ENCODE assay signal across 10 cellular contexts in the genomic region with DNA sequence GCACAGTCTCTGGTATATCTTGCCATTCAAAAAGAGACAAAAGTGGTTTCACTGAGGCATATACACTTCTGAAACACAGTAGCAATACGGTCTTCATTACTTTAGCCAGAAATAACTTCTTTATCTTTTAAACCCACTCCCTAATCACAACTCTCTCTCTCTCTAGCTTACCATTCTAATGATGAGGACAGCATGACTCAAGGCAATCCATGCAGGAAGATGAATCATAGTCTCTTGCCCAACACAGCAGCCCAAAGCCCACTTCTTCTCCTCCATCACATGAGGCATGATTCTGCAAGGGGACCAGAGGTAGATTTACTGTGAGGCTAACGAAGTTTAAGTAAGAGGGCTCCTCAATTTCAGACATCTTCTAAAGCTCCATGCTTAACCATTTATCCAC.
A peak's percentile ranks its signal among the peaks of the same experiment; 100 is the strongest.
DNase-seq lines count a peak whose midpoint lies in the region; ATAC-seq, FAIRE-seq and TF ChIP-seq lines count a peak whose summit lies in the region.
"Had no signal": no experiment of that assay in that cellular context is flagged by ENCODE, and none has a peak within 500 bp of the region (broad histone marks: within the 10 kb centered on the region; RNA-seq: fewer than 3 reads in every experiment).

No MANE protein-coding gene starts in this region.

- TF ChIP-seq CTCF in PC-9 (conservative IDR thresholded peaks at IDR 0.05) (no peak), Peyer's patch (IDR thresholded peaks at IDR 0.05) (no peak)

- H3K9ac ChIP-seq in skeletal muscle satellite cell (ENCODE audit: low read depth, low read length) = no peak overlapping the region

- H3K36me3 ChIP-seq in PC-9 (ENCODE audit: low read depth) = 0 out of 2 replicates have a peak, but pooled peaks cover 4% of the 10 kb centered on the region
- H3K36me3 ChIP-seq in skeletal muscle satellite cell (ENCODE audit: insufficient read depth, low read length) = no peaks in the 10 kb centered on the region
- no peaks in the 10 kb centered on the region for H3K36me3 ChIP-seq in Peyer's patch

- no peak overlapping the region; the same call in 1 of the 2 replicates for H3K4me2 ChIP-seq in PC-9
- peak overlapping the region; percentile 42 for H3K4me2 ChIP-seq in skeletal muscle satellite cell (ENCODE audit: low read length)

- no peaks in the 10 kb centered on the region for H3K79me2 ChIP-seq in PC-9 (ENCODE audit: low read depth)

- peaks cover 11% of the 10 kb centered on the region; the same call in 1 of the 2 replicates for H3F3A ChIP-seq in PC-9 (ENCODE audit: insufficient read depth, low read depth)

- intact Hi-C loops in PC-9 (cut with micrococcal nuclease; ENCODE audit: unreplicated experiment) = loop anchor here (1.0 to 5.0 kb wide), 2 partner anchors 17 to 55 kb away; no protein-coding TSS in a partner anchor

- H2AFZ ChIP-seq in PC-9 = no peak overlapping the region

- no peaks in the 10 kb centered on the region for H4K20me1 ChIP-seq in PC-9 (ENCODE audit: insufficient read depth)

- FAIRE-seq in H54 (lab: Jason Lieb, UNC) = peak; percentile 92
- FAIRE-seq: colon had no signal

- TF ChIP-seq POLR2A in H54 (IDR thresholded peaks at IDR 0.05; ENCODE audit: low read depth, low read length) (no peak), Peyer's patch (IDR thresholded peaks at IDR 0.05) (no peak)

- DNase-seq in H54 (ENCODE audit: insufficient read length, low spot score) (peak; percentile 42), PC-9 (peak; percentile 30 to 70), Peyer's patch (no peak)
- DNase-seq: activated CD4-positive, alpha-beta memory T cell treated with anti-CD3 and anti-CD28 coated beads, Interleukin-2, amount 10 ng/mL, durations not matched to agents 7 days and 5 days; H7 had no signal

- peak; percentile 72 for ATAC-seq in esophagus mucosa
- no peak for ATAC-seq in HG03565 (IDR thresholded peaks at IDR 0.05; ENCODE audit: unreplicated experiment)
- ATAC-seq in GM21360 (IDR thresholded peaks at IDR 0.05; ENCODE audit: unreplicated experiment) = no peak

- H3K9me2 ChIP-seq in PC-9 (ENCODE audit: insufficient read depth) = no peaks in the 10 kb centered on the region

- TSS peak; percentile 47 for BruUV-seq in PC-9 (replicated peaks; lab: Mats Ljungman, UMichigan)

- H3K27ac ChIP-seq in PC-9 = peak overlapping the region; percentile 71
- no peak overlapping the region for H3K27ac ChIP-seq in Peyer's patch

- H3K4me3 ChIP-seq in PC-9 = no peak overlapping the region
- H3K4me3 ChIP-seq in skeletal muscle satellite cell (ENCODE audit: low read length) = no peak overlapping the region
- H3K4me3 ChIP-seq in Peyer's patch = no peak overlapping the region

- H3K27me3 ChIP-seq in PC-9 (ENCODE audit: insufficient read depth, low read depth) (no peaks in the 10 kb centered on the region), skeletal muscle satellite cell (ENCODE audit: control insufficient read depth, insufficient read depth, low read length) (peaks cover 5% of the 10 kb centered on the region), Peyer's patch (no peaks in the 10 kb centered on the region)

- CTCF ChIA-PET in PC-9 (lab: Charles Lee) = no interaction called here

- H3K4me1 ChIP-seq in PC-9 (replicated peaks; ENCODE audit: insufficient read depth) (peaks cover 15% of the 10 kb centered on the region), skeletal muscle satellite cell (ENCODE audit: control insufficient read depth, insufficient read depth, low read length) (peaks cover 16% of the 10 kb centered on the region), Peyer's patch (no peaks in the 10 kb centered on the region)

- POLR2A ChIA-PET in PC-9 (lab: Charles Lee; ENCODE audit: unreplicated experiment) = no interaction called here

- peaks cover 14% of the 10 kb centered on the region for H3K9me3 ChIP-seq in PC-9 (ENCODE audit: insufficient read depth, low read depth)
- H3K9me3 ChIP-seq in skeletal muscle satellite cell (replicated peaks; ENCODE audit: low read length) = no peaks in the 10 kb centered on the region
- no peaks in the 10 kb centered on the region for H3K9me3 ChIP-seq in Peyer's patch

Comparison
In these comparisons a context has a peak if more than half of its experiments do, and no peak if none do; other contexts are left out.
1. DNase-seq: peak in H54 (single experiment) and PC-9 (2 of 2); none in Peyer's patch (0 of 3).